11 cellular contexts compared by ENCODE assay signal in the genomic region with DNA sequence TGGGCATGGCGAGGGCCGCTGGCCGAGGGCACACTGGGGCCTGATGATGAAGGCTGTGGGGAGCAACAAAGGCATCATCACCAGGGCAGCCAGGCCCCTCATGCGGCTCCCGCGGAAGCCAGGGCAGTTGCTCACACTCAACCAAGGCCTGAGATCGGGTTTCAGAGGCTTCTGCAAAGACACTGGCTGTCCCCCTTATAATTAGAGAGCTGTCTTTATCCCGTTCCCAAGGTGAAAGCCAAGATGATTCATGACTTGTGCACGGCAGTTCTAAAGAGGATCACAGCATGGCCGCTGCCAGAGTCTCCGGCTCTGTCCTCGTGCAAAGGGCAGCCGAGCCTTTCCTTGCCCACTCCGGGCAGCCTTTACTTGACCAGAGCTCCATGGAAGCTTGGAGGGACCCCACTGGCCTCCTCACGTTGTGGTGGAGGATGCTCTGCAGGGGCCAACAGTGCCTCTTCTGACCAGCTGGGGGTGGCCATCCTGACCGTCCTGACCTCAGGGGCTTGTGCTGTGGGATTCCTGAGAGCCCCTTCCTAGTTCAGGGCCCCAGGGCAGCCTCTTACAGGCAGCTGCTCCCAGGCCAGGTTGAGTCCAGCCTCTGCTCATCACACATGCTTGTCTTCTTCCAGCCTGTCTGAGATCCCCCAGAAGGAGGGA.
DNase-seq lines count a peak whose midpoint lies in the region; ATAC-seq and TF ChIP-seq lines count a peak whose summit lies in the region.
"Had no signal": no experiment of that assay in that cellular context is flagged by ENCODE, and none has a peak within 500 bp of the region (broad histone marks: within the 10 kb centered on the region; RNA-seq: fewer than 3 reads in every experiment).

No MANE protein-coding gene starts in this region.

- 93 to 95% methylated on average over 6 to 16 of the region's 16 CpGs for WGBS in body of pancreas, 2 donors

- DNase-seq in NCI-H1436 (lab: John Stamatoyannopoulos, UW) (peak; percentile 7), NCI-H1436 treated with DMSO at 0.1 percent for 48 hours (lab: John Stamatoyannopoulos, UW) (no peak), NCI-H69 (lab: John Stamatoyannopoulos, UW) (peak; percentile 86), gastrocnemius medialis (peak; percentile 58 to 67), body of pancreas (no peak), mesothelial cell of epicardium (ENCODE audit: low spot score in 2 of 2, unreplicated experiment in 2 of 2) (no peak)
- no peak for DNase-seq in effector memory CD8-positive, alpha-beta T cell
- DNase-seq: DND-41, NCI-H446 treated with DMSO at 0.1 percent for 48 hours had no signal

- intact Hi-C loops in gastrocnemius medialis (cut with DNase I; ENCODE audit: low total_unique reads) (loop anchor here (5.0 kb wide), 2 partner anchors 133 to 233 kb away; a partner anchor contains a TSS), body of pancreas (cut with DNase I) (no loop called here)

- H3K4me1 ChIP-seq in gastrocnemius medialis: peaks cover 12 to 38% of the 10 kb centered on the region in 2 donors
- H3K4me1 ChIP-seq in body of pancreas: peaks cover 19% of the 10 kb centered on the region

- in situ Hi-C loops in gastrocnemius medialis (cut with MboI; ENCODE audit: low sequenced_read_pairs in 4 of 4): loop anchor here in 1 of 4 donors (25.0 kb wide), 1 partner anchor 143 kb away; no protein-coding TSS in a partner anchor

- no peak for ATAC-seq in effector memory CD8-positive, alpha-beta T cell (replicated peaks)
- ATAC-seq in gastrocnemius medialis (peak; percentile 77 to 86), body of pancreas (no peak), HG02852 (IDR thresholded peaks at IDR 0.05; ENCODE audit: unreplicated experiment) (no peak)

- H3K27ac ChIP-seq in gastrocnemius medialis (peak overlapping the region; percentile 10 to 67 (median 63)), body of pancreas (peak overlapping the region in 2 of 4 donors; percentile 70 to 81)
- H3K27ac ChIP-seq: vagina had no signal

- peak overlapping the region in 1 of 2 donors; percentile 61 for H3K4me3 Mint-ChIP-seq in effector memory CD8-positive, alpha-beta T cell
- H3K4me3 Mint-ChIP-seq in mesothelial cell of epicardium: no peak overlapping the region

- H3K4me1 Mint-ChIP-seq in effector memory CD8-positive, alpha-beta T cell (ENCODE audit: low read depth in 2 of 2): peaks cover 22 to 30% of the 10 kb centered on the region in 2 donors
- H3K4me1 Mint-ChIP-seq in mesothelial cell of epicardium: no peaks in the 10 kb centered on the region

- peak overlapping the region; percentile 13 to 74 for H3K27ac Mint-ChIP-seq in effector memory CD8-positive, alpha-beta T cell
- no peak overlapping the region for H3K27ac Mint-ChIP-seq in mesothelial cell of epicardium

- H3K27me3 Mint-ChIP-seq in effector memory CD8-positive, alpha-beta T cell: no peaks in the 10 kb centered on the region
- H3K27me3 Mint-ChIP-seq in mesothelial cell of epicardium (ENCODE audit: low read depth): no peaks in the 10 kb centered on the region

- H3K4me3 ChIP-seq in gastrocnemius medialis (no peak overlapping the region), body of pancreas (no peak overlapping the region)
- H3K4me3 ChIP-seq: vagina had no signal

- H3K36me3 ChIP-seq in gastrocnemius medialis (no peaks in the 10 kb centered on the region), body of pancreas (replicated peaks in 1 of 2; ENCODE audit: insufficient read depth in 1 of 2, low read depth in 2 of 2) (no peaks in the 10 kb centered on the region)
- H3K36me3 ChIP-seq: vagina had no signal

- no peaks in the 10 kb centered on the region for H3K9me3 Mint-ChIP-seq in effector memory CD8-positive, alpha-beta T cell
- no peaks in the 10 kb centered on the region for H3K9me3 Mint-ChIP-seq in mesothelial cell of epicardium

- H3K27me3 ChIP-seq in gastrocnemius medialis: no peaks in the 10 kb centered on the region
- no peaks in the 10 kb centered on the region for H3K27me3 ChIP-seq in body of pancreas
- H3K27me3 ChIP-seq: vagina had no signal

- TF ChIP-seq POLR2A in gastrocnemius medialis (IDR thresholded peaks at IDR 0.05): no peak
- TF ChIP-seq POLR2A in body of pancreas (IDR thresholded peaks at IDR 0.05): no peak

- TF ChIP-seq CTCF in gastrocnemius medialis (IDR thresholded peaks at IDR 0.05 in 4 of 5, conservative IDR thresholded peaks at IDR 0.05 in 1 of 5) (no peak), body of pancreas (IDR thresholded peaks at IDR 0.05) (no peak), mesothelial cell of epicardium (IDR thresholded peaks at IDR 0.05; ENCODE audit: unreplicated experiment) (no peak)

- H3K36me3 Mint-ChIP-seq in effector memory CD8-positive, alpha-beta T cell (ENCODE audit: insufficient read depth): no peaks in the 10 kb centered on the region
- H3K36me3 Mint-ChIP-seq in mesothelial cell of epicardium: no peaks in the 10 kb centered on the region

- H3K9me3 ChIP-seq in gastrocnemius medialis: no peaks in the 10 kb centered on the region
- no peaks in the 10 kb centered on the region for H3K9me3 ChIP-seq in body of pancreas
- H3K9me3 ChIP-seq: vagina had no signal

Comparison
In these comparisons a context has a peak if more than half of its experiments do, and no peak if none do; other contexts are left out.
1. DNase-seq: peak in NCI-H1436 (single experiment), NCI-H69 (single experiment) and gastrocnemius medialis (2 of 2); none in NCI-H1436 treated with DMSO at 0.1 percent for 48 hours (single experiment), effector memory CD8-positive, alpha-beta T cell (0 of 3), body of pancreas (0 of 4) and mesothelial cell of epicardium (0 of 2).
2. ATAC-seq: peak in gastrocnemius medialis (2 of 2); none in effector memory CD8-positive, alpha-beta T cell (single experiment), body of pancreas (single experiment) and HG02852 (single experiment).